Comparison of ENCODE assay signal across 1 cellular context in the genomic region with DNA sequence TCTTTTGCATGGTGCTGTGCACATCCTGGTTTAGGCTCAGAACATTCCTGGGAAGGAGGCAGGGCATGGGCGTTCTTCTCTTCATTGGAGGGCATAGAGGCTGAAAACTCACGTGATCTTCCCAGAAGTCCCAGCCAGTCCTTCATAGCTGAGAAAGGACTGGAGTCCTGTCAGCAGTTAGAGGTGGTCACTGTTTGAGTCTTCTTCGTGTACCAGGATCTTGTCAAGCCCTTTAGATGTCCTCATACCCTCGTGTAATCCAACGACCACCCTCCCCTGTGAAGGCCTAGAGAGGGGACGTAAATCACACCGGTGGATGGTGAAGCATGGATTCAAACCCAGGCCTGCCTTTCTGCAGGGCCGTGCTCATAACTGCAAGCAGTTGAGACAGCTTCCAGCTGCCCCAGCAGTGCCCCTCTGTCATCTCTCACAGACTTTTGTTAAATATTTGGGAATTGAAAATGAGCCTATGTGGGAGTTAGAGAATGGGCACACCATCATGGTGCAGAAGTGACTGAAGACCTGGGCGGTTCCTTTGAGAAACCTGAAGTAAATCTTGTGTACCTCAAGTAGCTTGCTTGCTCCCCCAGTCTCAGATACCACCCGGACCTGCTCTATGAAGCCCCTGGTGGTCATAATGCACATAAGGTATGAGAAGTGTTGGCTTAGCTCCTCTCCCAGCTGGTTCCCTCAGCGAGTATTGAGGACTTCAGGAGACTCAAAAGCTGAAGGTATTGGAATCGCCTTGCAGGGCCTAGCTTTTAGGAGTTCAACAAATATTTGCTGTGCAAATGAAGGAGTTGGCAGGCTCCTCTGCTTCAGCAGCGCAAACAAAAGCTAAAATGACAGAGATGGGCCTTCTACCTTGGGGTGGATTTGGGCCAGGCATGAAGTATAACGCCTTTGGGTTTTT.
TF ChIP-seq lines count a peak whose summit lies in the region.

No MANE protein-coding gene starts in this region.

TF ChIP-seq in HepG2, 621 proteins besides CTCF, POLR2A, EP300 and RAD21 (continued from another document and continues in another):
- TF ChIP-seq, protein P1, sequence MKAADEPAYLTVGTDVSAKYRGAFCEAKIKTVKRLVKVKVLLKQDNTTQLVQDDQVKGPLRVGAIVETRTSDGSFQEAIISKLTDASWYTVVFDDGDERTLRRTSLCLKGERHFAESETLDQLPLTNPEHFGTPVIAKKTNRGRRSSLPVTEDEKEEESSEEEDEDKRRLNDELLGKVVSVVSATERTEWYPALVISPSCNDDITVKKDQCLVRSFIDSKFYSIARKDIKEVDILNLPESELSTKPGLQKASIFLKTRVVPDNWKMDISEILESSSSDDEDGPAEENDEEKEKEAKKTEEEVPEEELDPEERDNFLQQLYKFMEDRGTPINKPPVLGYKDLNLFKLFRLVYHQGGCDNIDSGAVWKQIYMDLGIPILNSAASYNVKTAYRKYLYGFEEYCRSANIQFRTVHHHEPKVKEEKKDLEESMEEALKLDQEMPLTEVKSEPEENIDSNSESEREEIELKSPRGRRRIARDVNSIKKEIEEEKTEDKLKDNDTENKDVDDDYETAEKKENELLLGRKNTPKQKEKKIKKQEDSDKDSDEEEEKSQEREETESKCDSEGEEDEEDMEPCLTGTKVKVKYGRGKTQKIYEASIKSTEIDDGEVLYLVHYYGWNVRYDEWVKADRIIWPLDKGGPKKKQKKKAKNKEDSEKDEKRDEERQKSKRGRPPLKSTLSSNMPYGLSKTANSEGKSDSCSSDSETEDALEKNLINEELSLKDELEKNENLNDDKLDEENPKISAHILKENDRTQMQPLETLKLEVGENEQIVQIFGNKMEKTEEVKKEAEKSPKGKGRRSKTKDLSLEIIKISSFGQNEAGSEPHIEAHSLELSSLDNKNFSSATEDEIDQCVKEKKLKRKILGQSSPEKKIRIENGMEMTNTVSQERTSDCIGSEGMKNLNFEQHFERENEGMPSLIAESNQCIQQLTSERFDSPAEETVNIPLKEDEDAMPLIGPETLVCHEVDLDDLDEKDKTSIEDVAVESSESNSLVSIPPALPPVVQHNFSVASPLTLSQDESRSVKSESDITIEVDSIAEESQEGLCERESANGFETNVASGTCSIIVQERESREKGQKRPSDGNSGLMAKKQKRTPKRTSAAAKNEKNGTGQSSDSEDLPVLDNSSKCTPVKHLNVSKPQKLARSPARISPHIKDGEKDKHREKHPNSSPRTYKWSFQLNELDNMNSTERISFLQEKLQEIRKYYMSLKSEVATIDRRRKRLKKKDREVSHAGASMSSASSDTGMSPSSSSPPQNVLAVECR (CRISPR knock-in tag; IDR thresholded peaks at IDR 0.05; ENCODE audit: borderline replicate concordance), result peak; percentile 47; the same call in 1 of the 2 replicates
- TF ChIP-seq ZFP1 (CRISPR knock-in tag; IDR thresholded peaks at IDR 0.05) (no peak), ZNF550 (CRISPR knock-in tag; IDR thresholded peaks at IDR 0.05; ENCODE audit: borderline replicate concordance) (no peak), ZNF350 (CRISPR knock-in tag; IDR thresholded peaks at IDR 0.05; ENCODE audit: borderline replicate concordance, low read depth) (no peak), SNAI1 (CRISPR knock-in tag; IDR thresholded peaks at IDR 0.05; ENCODE audit: borderline replicate concordance) (0 out of 2 replicates have a peak, but pooled peaks have one; percentile 61), ZNF614 (CRISPR knock-in tag; IDR thresholded peaks at IDR 0.05; ENCODE audit: borderline replicate concordance) (no peak), JUNB (CRISPR knock-in tag; IDR thresholded peaks at IDR 0.05; ENCODE audit: borderline replicate concordance) (no peak), FOXC1 (CRISPR knock-in tag; IDR thresholded peaks at IDR 0.05; ENCODE audit: borderline replicate concordance) (peak; percentile 21; the same call in 1 of the 2 replicates), SRSF4 (IDR thresholded peaks at IDR 0.05; ENCODE audit: low read depth, low read length, poor library complexity, severe bottlenecking) (no peak), ZSCAN12 (CRISPR knock-in tag; IDR thresholded peaks at IDR 0.05) (no peak), ZNF143 (CRISPR knock-in tag; IDR thresholded peaks at IDR 0.05) (peak; percentile 72), MXI1 (IDR thresholded peaks at IDR 0.05; ENCODE audit: borderline replicate concordance, low read depth, low read length) (0 out of 3 replicates have a peak, but pooled peaks have one; percentile 24), HMG20A (CRISPR knock-in tag; IDR thresholded peaks at IDR 0.05; ENCODE audit: borderline replicate concordance) (no peak), ZFP37 (CRISPR knock-in tag; IDR thresholded peaks at IDR 0.05; ENCODE audit: borderline replicate concordance) (no peak), ETV5 (CRISPR knock-in tag; IDR thresholded peaks at IDR 0.05; ENCODE audit: borderline replicate concordance) (peak; percentile 8; the same call in 1 of the 2 replicates), CREB1 (IDR thresholded peaks at IDR 0.05) (no peak), CREB1 (CRISPR knock-in tag; IDR thresholded peaks at IDR 0.05) (no peak), SMC3 (IDR thresholded peaks at IDR 0.05; ENCODE audit: low read length) (peak; percentile 77)
- TF ChIP-seq, protein P2, sequence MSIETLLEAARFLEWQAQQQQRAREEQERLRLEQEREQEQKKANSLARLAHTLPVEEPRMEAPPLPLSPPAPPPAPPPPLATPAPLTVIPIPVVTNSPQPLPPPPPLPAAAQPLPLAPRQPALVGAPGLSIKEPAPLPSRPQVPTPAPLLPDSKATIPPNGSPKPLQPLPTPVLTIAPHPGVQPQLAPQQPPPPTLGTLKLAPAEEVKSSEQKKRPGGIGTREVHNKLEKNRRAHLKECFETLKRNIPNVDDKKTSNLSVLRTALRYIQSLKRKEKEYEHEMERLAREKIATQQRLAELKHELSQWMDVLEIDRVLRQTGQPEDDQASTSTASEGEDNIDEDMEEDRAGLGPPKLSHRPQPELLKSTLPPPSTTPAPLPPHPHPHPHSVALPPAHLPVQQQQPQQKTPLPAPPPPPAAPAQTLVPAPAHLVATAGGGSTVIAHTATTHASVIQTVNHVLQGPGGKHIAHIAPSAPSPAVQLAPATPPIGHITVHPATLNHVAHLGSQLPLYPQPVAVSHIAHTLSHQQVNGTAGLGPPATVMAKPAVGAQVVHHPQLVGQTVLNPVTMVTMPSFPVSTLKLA (IDR thresholded peaks at IDR 0.05), result no peak
- TF ChIP-seq, protein P3, sequence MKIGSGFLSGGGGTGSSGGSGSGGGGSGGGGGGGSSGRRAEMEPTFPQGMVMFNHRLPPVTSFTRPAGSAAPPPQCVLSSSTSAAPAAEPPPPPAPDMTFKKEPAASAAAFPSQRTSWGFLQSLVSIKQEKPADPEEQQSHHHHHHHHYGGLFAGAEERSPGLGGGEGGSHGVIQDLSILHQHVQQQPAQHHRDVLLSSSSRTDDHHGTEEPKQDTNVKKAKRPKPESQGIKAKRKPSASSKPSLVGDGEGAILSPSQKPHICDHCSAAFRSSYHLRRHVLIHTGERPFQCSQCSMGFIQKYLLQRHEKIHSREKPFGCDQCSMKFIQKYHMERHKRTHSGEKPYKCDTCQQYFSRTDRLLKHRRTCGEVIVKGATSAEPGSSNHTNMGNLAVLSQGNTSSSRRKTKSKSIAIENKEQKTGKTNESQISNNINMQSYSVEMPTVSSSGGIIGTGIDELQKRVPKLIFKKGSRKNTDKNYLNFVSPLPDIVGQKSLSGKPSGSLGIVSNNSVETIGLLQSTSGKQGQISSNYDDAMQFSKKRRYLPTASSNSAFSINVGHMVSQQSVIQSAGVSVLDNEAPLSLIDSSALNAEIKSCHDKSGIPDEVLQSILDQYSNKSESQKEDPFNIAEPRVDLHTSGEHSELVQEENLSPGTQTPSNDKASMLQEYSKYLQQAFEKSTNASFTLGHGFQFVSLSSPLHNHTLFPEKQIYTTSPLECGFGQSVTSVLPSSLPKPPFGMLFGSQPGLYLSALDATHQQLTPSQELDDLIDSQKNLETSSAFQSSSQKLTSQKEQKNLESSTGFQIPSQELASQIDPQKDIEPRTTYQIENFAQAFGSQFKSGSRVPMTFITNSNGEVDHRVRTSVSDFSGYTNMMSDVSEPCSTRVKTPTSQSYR (CRISPR knock-in tag; IDR thresholded peaks at IDR 0.05; ENCODE audit: borderline replicate concordance), result no peak
- TF ChIP-seq, protein P4, sequence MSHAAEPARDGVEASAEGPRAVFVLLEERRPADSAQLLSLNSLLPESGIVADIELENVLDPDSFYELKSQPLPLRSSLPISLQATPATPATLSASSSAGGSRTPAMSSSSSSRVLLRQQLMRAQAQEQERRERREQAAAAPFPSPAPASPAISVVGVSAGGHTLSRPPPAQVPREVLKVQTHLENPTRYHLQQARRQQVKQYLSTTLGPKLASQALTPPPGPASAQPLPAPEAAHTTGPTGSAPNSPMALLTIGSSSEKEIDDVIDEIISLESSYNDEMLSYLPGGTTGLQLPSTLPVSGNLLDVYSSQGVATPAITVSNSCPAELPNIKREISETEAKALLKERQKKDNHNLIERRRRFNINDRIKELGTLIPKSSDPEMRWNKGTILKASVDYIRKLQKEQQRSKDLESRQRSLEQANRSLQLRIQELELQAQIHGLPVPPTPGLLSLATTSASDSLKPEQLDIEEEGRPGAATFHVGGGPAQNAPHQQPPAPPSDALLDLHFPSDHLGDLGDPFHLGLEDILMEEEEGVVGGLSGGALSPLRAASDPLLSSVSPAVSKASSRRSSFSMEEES (CRISPR knock-in tag; IDR thresholded peaks at IDR 0.05), result 0 out of 2 replicates have a peak, but pooled peaks have one; percentile 44
- TF ChIP-seq, protein P5, sequence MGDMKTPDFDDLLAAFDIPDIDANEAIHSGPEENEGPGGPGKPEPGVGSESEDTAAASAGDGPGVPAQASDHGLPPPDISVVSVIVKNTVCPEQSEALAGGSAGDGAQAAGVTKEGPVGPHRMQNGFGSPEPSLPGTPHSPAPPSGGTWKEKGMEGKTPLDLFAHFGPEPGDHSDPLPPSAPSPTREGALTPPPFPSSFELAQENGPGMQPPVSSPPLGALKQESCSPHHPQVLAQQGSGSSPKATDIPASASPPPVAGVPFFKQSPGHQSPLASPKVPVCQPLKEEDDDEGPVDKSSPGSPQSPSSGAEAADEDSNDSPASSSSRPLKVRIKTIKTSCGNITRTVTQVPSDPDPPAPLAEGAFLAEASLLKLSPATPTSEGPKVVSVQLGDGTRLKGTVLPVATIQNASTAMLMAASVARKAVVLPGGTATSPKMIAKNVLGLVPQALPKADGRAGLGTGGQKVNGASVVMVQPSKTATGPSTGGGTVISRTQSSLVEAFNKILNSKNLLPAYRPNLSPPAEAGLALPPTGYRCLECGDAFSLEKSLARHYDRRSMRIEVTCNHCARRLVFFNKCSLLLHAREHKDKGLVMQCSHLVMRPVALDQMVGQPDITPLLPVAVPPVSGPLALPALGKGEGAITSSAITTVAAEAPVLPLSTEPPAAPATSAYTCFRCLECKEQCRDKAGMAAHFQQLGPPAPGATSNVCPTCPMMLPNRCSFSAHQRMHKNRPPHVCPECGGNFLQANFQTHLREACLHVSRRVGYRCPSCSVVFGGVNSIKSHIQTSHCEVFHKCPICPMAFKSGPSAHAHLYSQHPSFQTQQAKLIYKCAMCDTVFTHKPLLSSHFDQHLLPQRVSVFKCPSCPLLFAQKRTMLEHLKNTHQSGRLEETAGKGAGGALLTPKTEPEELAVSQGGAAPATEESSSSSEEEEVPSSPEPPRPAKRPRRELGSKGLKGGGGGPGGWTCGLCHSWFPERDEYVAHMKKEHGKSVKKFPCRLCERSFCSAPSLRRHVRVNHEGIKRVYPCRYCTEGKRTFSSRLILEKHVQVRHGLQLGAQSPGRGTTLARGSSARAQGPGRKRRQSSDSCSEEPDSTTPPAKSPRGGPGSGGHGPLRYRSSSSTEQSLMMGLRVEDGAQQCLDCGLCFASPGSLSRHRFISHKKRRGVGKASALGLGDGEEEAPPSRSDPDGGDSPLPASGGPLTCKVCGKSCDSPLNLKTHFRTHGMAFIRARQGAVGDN (CRISPR knock-in tag; IDR thresholded peaks at IDR 0.05), result no peak
- TF ChIP-seq, protein P6, sequence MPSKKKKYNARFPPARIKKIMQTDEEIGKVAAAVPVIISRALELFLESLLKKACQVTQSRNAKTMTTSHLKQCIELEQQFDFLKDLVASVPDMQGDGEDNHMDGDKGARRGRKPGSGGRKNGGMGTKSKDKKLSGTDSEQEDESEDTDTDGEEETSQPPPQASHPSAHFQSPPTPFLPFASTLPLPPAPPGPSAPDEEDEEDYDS (CRISPR knock-in tag; IDR thresholded peaks at IDR 0.05), result peak; percentile 32; the same call in 1 of the 2 replicates
- TF ChIP-seq, protein P7, sequence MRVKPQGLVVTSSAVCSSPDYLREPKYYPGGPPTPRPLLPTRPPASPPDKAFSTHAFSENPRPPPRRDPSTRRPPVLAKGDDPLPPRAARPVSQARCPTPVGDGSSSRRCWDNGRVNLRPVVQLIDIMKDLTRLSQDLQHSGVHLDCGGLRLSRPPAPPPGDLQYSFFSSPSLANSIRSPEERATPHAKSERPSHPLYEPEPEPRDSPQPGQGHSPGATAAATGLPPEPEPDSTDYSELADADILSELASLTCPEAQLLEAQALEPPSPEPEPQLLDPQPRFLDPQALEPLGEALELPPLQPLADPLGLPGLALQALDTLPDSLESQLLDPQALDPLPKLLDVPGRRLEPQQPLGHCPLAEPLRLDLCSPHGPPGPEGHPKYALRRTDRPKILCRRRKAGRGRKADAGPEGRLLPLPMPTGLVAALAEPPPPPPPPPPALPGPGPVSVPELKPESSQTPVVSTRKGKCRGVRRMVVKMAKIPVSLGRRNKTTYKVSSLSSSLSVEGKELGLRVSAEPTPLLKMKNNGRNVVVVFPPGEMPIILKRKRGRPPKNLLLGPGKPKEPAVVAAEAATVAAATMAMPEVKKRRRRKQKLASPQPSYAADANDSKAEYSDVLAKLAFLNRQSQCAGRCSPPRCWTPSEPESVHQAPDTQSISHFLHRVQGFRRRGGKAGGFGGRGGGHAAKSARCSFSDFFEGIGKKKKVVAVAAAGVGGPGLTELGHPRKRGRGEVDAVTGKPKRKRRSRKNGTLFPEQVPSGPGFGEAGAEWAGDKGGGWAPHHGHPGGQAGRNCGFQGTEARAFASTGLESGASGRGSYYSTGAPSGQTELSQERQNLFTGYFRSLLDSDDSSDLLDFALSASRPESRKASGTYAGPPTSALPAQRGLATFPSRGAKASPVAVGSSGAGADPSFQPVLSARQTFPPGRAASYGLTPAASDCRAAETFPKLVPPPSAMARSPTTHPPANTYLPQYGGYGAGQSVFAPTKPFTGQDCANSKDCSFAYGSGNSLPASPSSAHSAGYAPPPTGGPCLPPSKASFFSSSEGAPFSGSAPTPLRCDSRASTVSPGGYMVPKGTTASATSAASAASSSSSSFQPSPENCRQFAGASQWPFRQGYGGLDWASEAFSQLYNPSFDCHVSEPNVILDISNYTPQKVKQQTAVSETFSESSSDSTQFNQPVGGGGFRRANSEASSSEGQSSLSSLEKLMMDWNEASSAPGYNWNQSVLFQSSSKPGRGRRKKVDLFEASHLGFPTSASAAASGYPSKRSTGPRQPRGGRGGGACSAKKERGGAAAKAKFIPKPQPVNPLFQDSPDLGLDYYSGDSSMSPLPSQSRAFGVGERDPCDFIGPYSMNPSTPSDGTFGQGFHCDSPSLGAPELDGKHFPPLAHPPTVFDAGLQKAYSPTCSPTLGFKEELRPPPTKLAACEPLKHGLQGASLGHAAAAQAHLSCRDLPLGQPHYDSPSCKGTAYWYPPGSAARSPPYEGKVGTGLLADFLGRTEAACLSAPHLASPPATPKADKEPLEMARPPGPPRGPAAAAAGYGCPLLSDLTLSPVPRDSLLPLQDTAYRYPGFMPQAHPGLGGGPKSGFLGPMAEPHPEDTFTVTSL (CRISPR knock-in tag; IDR thresholded peaks at IDR 0.05; ENCODE audit: borderline replicate concordance), result no peak
- TF ChIP-seq, protein P8, sequence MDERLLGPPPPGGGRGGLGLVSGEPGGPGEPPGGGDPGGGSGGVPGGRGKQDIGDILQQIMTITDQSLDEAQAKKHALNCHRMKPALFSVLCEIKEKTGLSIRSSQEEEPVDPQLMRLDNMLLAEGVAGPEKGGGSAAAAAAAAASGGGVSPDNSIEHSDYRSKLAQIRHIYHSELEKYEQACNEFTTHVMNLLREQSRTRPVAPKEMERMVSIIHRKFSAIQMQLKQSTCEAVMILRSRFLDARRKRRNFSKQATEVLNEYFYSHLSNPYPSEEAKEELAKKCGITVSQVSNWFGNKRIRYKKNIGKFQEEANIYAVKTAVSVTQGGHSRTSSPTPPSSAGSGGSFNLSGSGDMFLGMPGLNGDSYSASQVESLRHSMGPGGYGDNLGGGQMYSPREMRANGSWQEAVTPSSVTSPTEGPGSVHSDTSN (CRISPR knock-in tag; IDR thresholded peaks at IDR 0.05), result no peak
